Comparison of ENCODE assay signal across 1 cellular context in genomic region chr14:103528158-103528511, GRCh38.
TF ChIP-seq lines count a peak whose summit lies in the region.

No MANE protein-coding gene starts in this region.

TF ChIP-seq in H1, 55 proteins besides CTCF, POLR2A, EP300 and RAD21:
- TF ChIP-seq GTF2F1 (IDR thresholded peaks at IDR 0.05; ENCODE audit: borderline replicate concordance, low read depth, low read length) (no peak), NANOG (IDR thresholded peaks at IDR 0.05; ENCODE audit: insufficient read depth, low read depth, low read length, poor library complexity, severe bottlenecking) (no peak), BRCA1 (IDR thresholded peaks at IDR 0.05; ENCODE audit: low read depth, low read length) (no peak), NRF1 (IDR thresholded peaks at IDR 0.05; ENCODE audit: low read depth, low read length) (no peak), SIX5 (IDR thresholded peaks at IDR 0.05; ENCODE audit: low read depth, low read length) (no peak), SIN3A (conservative IDR thresholded peaks at IDR 0.05 in 1 of 2, IDR thresholded peaks at IDR 0.05 in 1 of 2; ENCODE audit: low read depth in 1 of 2, low read length in 2 of 2) (no peak), TAF7 (optimal IDR thresholded peaks at IDR 0.05; ENCODE audit: borderline replicate concordance, low read depth, low read length) (no peak), EGR1 (IDR thresholded peaks at IDR 0.05; ENCODE audit: borderline replicate concordance, low read depth, low read length) (no peak), POLR2AphosphoS5 (IDR thresholded peaks at IDR 0.05; ENCODE audit: low read depth, low read length) (no peak)
